In the genomic region with DNA sequence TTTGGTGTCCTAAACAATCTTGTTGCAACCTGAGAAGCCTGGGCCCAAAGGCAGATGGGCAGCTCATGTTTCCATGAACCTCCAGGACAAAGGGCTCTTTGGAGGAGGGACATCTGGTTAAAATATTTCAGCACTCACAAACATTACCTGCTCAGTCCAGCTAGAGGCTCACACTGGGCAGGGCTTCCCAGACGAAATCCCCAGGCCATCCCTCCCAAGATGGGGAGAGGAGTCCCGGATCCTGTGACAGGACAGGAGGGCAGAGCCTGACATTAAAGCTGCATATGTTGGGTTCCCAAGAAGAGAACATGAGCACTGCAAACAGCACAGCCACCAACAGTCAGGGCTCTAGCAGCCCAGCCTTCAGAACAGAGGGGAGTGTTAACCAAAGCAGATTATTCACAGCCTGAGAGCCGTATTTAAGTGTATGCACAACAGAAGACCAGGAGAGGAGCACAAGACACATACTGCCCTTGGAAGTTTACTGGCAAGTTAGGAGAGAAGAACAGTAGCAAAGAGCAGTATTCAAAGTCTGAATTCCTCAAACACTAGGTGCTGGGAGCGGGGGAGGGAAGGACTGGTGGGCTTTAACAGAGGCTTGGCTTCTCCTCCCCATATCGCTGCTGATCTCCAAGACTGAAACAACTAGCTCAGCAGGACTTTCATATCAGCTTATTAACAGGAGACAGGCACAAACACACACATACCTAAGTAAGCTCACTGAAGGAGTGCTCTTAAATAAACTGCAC, we compare ENCODE assay signal across 16 cellular contexts. TPM values are rescaled to one million over a fixed set of nuclear protein-coding genes. Genes with fewer than 3 reads are reported as not detected.
A peak's percentile ranks its signal among the peaks of the same experiment; 100 is the strongest.
DNase-seq lines count a peak whose midpoint lies in the region; ATAC-seq, FAIRE-seq and TF ChIP-seq lines count a peak whose summit lies in the region.
"Had no signal": no experiment of that assay in that cellular context is flagged by ENCODE, and none has a peak within 500 bp of the region (broad histone marks: within the 10 kb centered on the region; RNA-seq: fewer than 3 reads in every experiment).

No MANE protein-coding gene starts in this region.

- H3K27ac Mint-ChIP-seq in mesothelial cell of epicardium, result peak overlapping the region; percentile 91
- no peak overlapping the region for H3K27ac Mint-ChIP-seq in activated CD8-positive, alpha-beta T cell treated with anti-CD3 and anti-CD28 coated beads for 36 hours
- H3K27ac Mint-ChIP-seq: activated naive CD8-positive, alpha-beta T cell treated with anti-CD3 and anti-CD28 coated beads, Interleukin-2, amount 50 U/mL, for 24 hours had no signal

- H3K4me3 ChIP-seq in left ventricle myocardium inferior (no peak overlapping the region), heart left ventricle (no peak overlapping the region)
- H3K4me3 ChIP-seq: lung, tibial nerve had no signal

- intact Hi-C loops in left ventricle myocardium inferior (cut with micrococcal nuclease), result no loop called here
- intact Hi-C loops in heart left ventricle (cut with DNase I), result loop anchor here in 4 of 10 donors (5.0 to 10.0 kb wide), 4 partner anchors 47 to 184 kb away; no protein-coding TSS in a partner anchor
- intact Hi-C loops in activated CD8-positive, alpha-beta T cell treated with anti-CD3 and anti-CD28 coated beads for 36 hours (cut with micrococcal nuclease), result no loop called here

- H3K27ac ChIP-seq in left ventricle myocardium inferior (replicated peaks) (peak overlapping the region; percentile 57), heart left ventricle (peak overlapping the region in 3 of 12 donors; percentile 0 to 52 (median 32))
- H3K27ac ChIP-seq: neutrophil, tibial nerve had no signal

- TF ChIP-seq POLR2A in heart left ventricle (IDR thresholded peaks at IDR 0.05) (no peak), H54 (IDR thresholded peaks at IDR 0.05; ENCODE audit: low read depth, low read length) (no peak)

- ATAC-seq in heart left ventricle (no peak), SK-N-SH treated with all-trans-retinoic acid at 6 μM for 48 hours (no peak; the same call in 2 of the 3 replicates)
- no peak for ATAC-seq in activated CD8-positive, alpha-beta T cell treated with anti-CD3 and anti-CD28 coated beads for 36 hours
- ATAC-seq: activated naive CD8-positive, alpha-beta T cell treated with anti-CD3 and anti-CD28 coated beads, Interleukin-2, amount 50 U/mL, for 24 hours had no signal

- CTCF ChIA-PET in activated CD8-positive, alpha-beta T cell treated with anti-CD3 and anti-CD28 coated beads for 36 hours (lab: Charles Lee), result interaction anchor here (0.9 to 6.8 kb wide), 4 partner anchors 128 to 451 kb away, joined by 3 to 62 read pairs (median 3); a partner anchor contains a TSS

- DNase-seq in left ventricle myocardium inferior, result no peak
- DNase-seq in heart left ventricle, result no peak
- peak; percentile 11 for DNase-seq in amniotic epithelial cell (ENCODE audit: low read depth)
- DNase-seq in mesothelial cell of epicardium (ENCODE audit: low spot score in 2 of 2, unreplicated experiment in 2 of 2), result no peak
- DNase-seq in NCI-H1105 (lab: John Stamatoyannopoulos, UW), result no peak
- no peak for DNase-seq in H54 (ENCODE audit: insufficient read length, low spot score)
- DNase-seq in activated CD8-positive, alpha-beta T cell treated with anti-CD3 and anti-CD28 coated beads for 36 hours, result no peak
- DNase-seq: activated naive CD8-positive, alpha-beta T cell treated with anti-CD3 and anti-CD28 coated beads, Interleukin-2, amount 50 U/mL, for 24 hours; activated T-cell treated with anti-CD3 and anti-CD28 coated beads for 4 hours; COR-L47; NCI-H1092 treated with DMSO at 0.1 percent for 48 hours; NK-92 treated with Interleukin-12 subunit alpha and Interleukin-12 subunit beta, amount 100 ng/mL, for 24 hours had no signal

- peak overlapping the region; percentile 0 for H3K4me3 Mint-ChIP-seq in mesothelial cell of epicardium
- H3K4me3 Mint-ChIP-seq in activated CD8-positive, alpha-beta T cell treated with anti-CD3 and anti-CD28 coated beads for 36 hours, result no peak overlapping the region
- H3K4me3 Mint-ChIP-seq: activated naive CD8-positive, alpha-beta T cell treated with anti-CD3 and anti-CD28 coated beads, Interleukin-2, amount 50 U/mL, for 24 hours had no signal

- H3K9me3 Mint-ChIP-seq in mesothelial cell of epicardium, result no peaks in the 10 kb centered on the region
- H3K9me3 Mint-ChIP-seq in activated CD8-positive, alpha-beta T cell treated with anti-CD3 and anti-CD28 coated beads for 36 hours, result no peaks in the 10 kb centered on the region
- H3K9me3 Mint-ChIP-seq: activated naive CD8-positive, alpha-beta T cell treated with anti-CD3 and anti-CD28 coated beads, Interleukin-2, amount 50 U/mL, for 24 hours had no signal

- H3K36me3 ChIP-seq in left ventricle myocardium inferior (no peaks in the 10 kb centered on the region), heart left ventricle (no peaks in the 10 kb centered on the region)
- H3K36me3 ChIP-seq: neutrophil, tibial nerve had no signal

- H3K4me1 Mint-ChIP-seq in mesothelial cell of epicardium, result peaks cover 76% of the 10 kb centered on the region
- H3K4me1 Mint-ChIP-seq in activated CD8-positive, alpha-beta T cell treated with anti-CD3 and anti-CD28 coated beads for 36 hours (ENCODE audit: low read depth), result no peaks in the 10 kb centered on the region
- H3K4me1 Mint-ChIP-seq: activated naive CD8-positive, alpha-beta T cell treated with anti-CD3 and anti-CD28 coated beads, Interleukin-2, amount 50 U/mL, for 24 hours had no signal

- no peak for FAIRE-seq in H54 (lab: Jason Lieb, UNC)

- H3K27me3 Mint-ChIP-seq in mesothelial cell of epicardium (ENCODE audit: low read depth), result no peaks in the 10 kb centered on the region
- peaks cover 10% of the 10 kb centered on the region for H3K27me3 Mint-ChIP-seq in activated CD8-positive, alpha-beta T cell treated with anti-CD3 and anti-CD28 coated beads for 36 hours

- TF ChIP-seq CTCF in left ventricle myocardium inferior (IDR thresholded peaks at IDR 0.05; ENCODE audit: borderline replicate concordance) (no peak), heart left ventricle (IDR thresholded peaks at IDR 0.05) (no peak), mesothelial cell of epicardium (IDR thresholded peaks at IDR 0.05; ENCODE audit: unreplicated experiment) (no peak)
- no peak for TF ChIP-seq CTCF in activated CD8-positive, alpha-beta T cell treated with anti-CD3 and anti-CD28 coated beads for 36 hours (IDR thresholded peaks at IDR 0.05)

- H3K27me3 ChIP-seq in left ventricle myocardium inferior (ENCODE audit: low read depth) (no peaks in the 10 kb centered on the region), heart left ventricle (no peaks in the 10 kb centered on the region)
- H3K27me3 ChIP-seq: neutrophil, tibial nerve had no signal

- H3K9me3 ChIP-seq in left ventricle myocardium inferior (replicated peaks) (no peaks in the 10 kb centered on the region), heart left ventricle (no peaks in the 10 kb centered on the region)
- H3K9me3 ChIP-seq: neutrophil, tibial nerve had no signal

- POLR2A ChIA-PET in activated CD8-positive, alpha-beta T cell treated with anti-CD3 and anti-CD28 coated beads for 36 hours (lab: Charles Lee), result interaction anchor here (1.2 kb wide), 1 partner anchor 129 kb away, joined by 5 read pairs; no protein-coding TSS in a partner anchor

- H3K4me1 ChIP-seq in left ventricle myocardium inferior (peaks cover 44% of the 10 kb centered on the region), heart left ventricle (peaks cover 0 to 43% (median 20%) of the 10 kb centered on the region in 12 donors)

- no peaks in the 10 kb centered on the region for H3K36me3 Mint-ChIP-seq in mesothelial cell of epicardium
- H3K36me3 Mint-ChIP-seq in activated CD8-positive, alpha-beta T cell treated with anti-CD3 and anti-CD28 coated beads for 36 hours (ENCODE audit: low read depth), result no peaks in the 10 kb centered on the region

- WGBS in heart left ventricle, 4 donors, result 56 to 69% (median 63%) methylated on average over 5 of the region's 5 CpGs

TF ChIP-seq in SK-N-SH treated with all-trans-retinoic acid at 6 μM for 48 hours, 23 proteins besides CTCF, POLR2A, EP300 and RAD21 (continues in another document):
- TF ChIP-seq CSDC2 (CRISPR knock-in tag; IDR thresholded peaks at IDR 0.05) (no peak), OSR1 (CRISPR knock-in tag; IDR thresholded peaks at IDR 0.05) (no peak), GLIS3 (CRISPR knock-in tag; IDR thresholded peaks at IDR 0.05) (no peak), ZC3H10 (CRISPR knock-in tag; IDR thresholded peaks at IDR 0.05) (no peak), PPARA (CRISPR knock-in tag; IDR thresholded peaks at IDR 0.05; ENCODE audit: borderline replicate concordance) (no peak), ZNF70 (CRISPR knock-in tag; IDR thresholded peaks at IDR 0.05) (no peak)
- TF ChIP-seq, protein P1, sequence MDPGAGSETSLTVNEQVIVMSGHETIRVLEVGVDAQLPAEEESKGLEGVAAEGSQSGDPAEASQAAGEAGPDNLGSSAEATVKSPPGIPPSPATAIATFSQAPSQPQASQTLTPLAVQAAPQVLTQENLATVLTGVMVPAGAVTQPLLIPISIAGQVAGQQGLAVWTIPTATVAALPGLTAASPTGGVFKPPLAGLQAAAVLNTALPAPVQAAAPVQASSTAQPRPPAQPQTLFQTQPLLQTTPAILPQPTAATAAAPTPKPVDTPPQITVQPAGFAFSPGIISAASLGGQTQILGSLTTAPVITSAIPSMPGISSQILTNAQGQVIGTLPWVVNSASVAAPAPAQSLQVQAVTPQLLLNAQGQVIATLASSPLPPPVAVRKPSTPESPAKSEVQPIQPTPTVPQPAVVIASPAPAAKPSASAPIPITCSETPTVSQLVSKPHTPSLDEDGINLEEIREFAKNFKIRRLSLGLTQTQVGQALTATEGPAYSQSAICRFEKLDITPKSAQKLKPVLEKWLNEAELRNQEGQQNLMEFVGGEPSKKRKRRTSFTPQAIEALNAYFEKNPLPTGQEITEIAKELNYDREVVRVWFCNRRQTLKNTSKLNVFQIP (CRISPR knock-in tag; IDR thresholded peaks at IDR 0.05; ENCODE audit: borderline replicate concordance, low read depth), result no peak

RNA-seq across cellular contexts. Expression of a gene that starts 12.4 kb away (rescaled TPM):
- total RNA-seq in left ventricle myocardium inferior, result 3.8 TPM
- 10 to 100 TPM in 1 of 9 donors, 1 to 10 TPM in 8; 3.3 to 11.4 (median 4.3) TPM for total RNA-seq in heart left ventricle
- 1 to 10 TPM; 2.7 to 3.4 TPM for polyA plus RNA-seq in heart left ventricle
- 133 to 142 TPM (median 137 TPM) in 3 replicates for total RNA-seq in mesothelial cell of epicardium
- total RNA-seq in activated CD8-positive, alpha-beta T cell treated with anti-CD3 and anti-CD28 coated beads for 36 hours, result 1 to 10 TPM; 1.1 TPM

RNA-seq across cellular contexts. Expression of a gene that starts 13.3 kb away (rescaled TPM):
- total RNA-seq in left ventricle myocardium inferior (22.7 TPM), heart left ventricle (10 to 100 TPM; 11.6 to 32.9 (median 21.8) TPM), mesothelial cell of epicardium (65.7 to 68.7 TPM (median 66.2 TPM) in 3 replicates)
- 10 to 100 TPM in 1 of 2 donors, 1 to 10 TPM in 1; 4.0 to 11.3 TPM for polyA plus RNA-seq in heart left ventricle
- 10 to 100 TPM; 21.0 to 22.6 TPM for total RNA-seq in activated CD8-positive, alpha-beta T cell treated with anti-CD3 and anti-CD28 coated beads for 36 hours

RNA-seq across cellular contexts. Expression of a gene that starts 25.6 kb away (rescaled TPM):
- total RNA-seq in left ventricle myocardium inferior (11.6 TPM), heart left ventricle (10 to 100 TPM in 7 of 9 donors, 1 to 10 TPM in 2; 8.3 to 15.4 (median 11.9) TPM), mesothelial cell of epicardium (24.8 to 27.1 TPM (median 25.3 TPM) in 3 replicates)
- polyA plus RNA-seq in heart left ventricle, result 10 to 100 TPM in 1 of 2 donors, 1 to 10 TPM in 1; 3.1 to 12.3 TPM
- total RNA-seq in activated CD8-positive, alpha-beta T cell treated with anti-CD3 and anti-CD28 coated beads for 36 hours, result 1 to 10 TPM; 7.2 to 7.3 TPM

Comparison
In these comparisons a context has a peak if more than half of its experiments do, and no peak if none do; other contexts are left out.
1. RNA of a gene that starts 12.4 kb away (total RNA-seq): 133 to 142 TPM in mesothelial cell of epicardium; 3.3 to 11.4 TPM in heart left ventricle, 3.8 TPM in left ventricle myocardium inferior (single experiment) and 1.1 TPM in activated CD8-positive, alpha-beta T cell treated with anti-CD3 and anti-CD28 coated beads for 36 hours; every median in the first group is over 10 times any median in the second.